Comparison of ENCODE assay signal across 11 cellular contexts in genomic region chr21:39180429-39181019, GRCh38. TPM values are rescaled to one million over a fixed set of nuclear protein-coding genes. Genes with fewer than 3 reads are reported as not detected.
DNase-seq lines count a peak whose midpoint lies in the region; ATAC-seq and TF ChIP-seq lines count a peak whose summit lies in the region.
"Had no signal": no experiment of that assay in that cellular context is flagged by ENCODE, and none has a peak within 500 bp of the region (broad histone marks: within the 10 kb centered on the region; RNA-seq: fewer than 3 reads in every experiment).

No MANE protein-coding gene starts in this region.

- no peaks in the 10 kb centered on the region for H3K79me1 ChIP-seq in H9 (ENCODE audit: insufficient read depth, low read depth, low read length, poor library complexity, severe bottlenecking)

- no peak overlapping the region for H4K8ac ChIP-seq in H9 (replicated peaks; ENCODE audit: insufficient read length, low read depth, low read length)

- H3K27ac ChIP-seq in CD4-positive, alpha-beta memory T cell (ENCODE audit: low read depth, low read length): no peak overlapping the region
- H3K27ac ChIP-seq in H9 (ENCODE audit: insufficient read length, low read depth, low read length): no peak overlapping the region
- no peak overlapping the region for H3K27ac ChIP-seq in foreskin keratinocyte
- H3K27ac ChIP-seq: testis had no signal

- H3K36me3 ChIP-seq in CD4-positive, alpha-beta memory T cell (ENCODE audit: insufficient read depth, low read length): peaks cover 16% of the 10 kb centered on the region

- intact Hi-C loops in CD4-positive, alpha-beta memory T cell (cut with micrococcal nuclease): loop anchor here (5.0 to 10.0 kb wide), 2 partner anchors 416 to 1618 kb away; no protein-coding TSS in a partner anchor

- H2AK5ac ChIP-seq in H9 (ENCODE audit: insufficient read length, low read length): no peak overlapping the region

- peaks cover 7% of the 10 kb centered on the region for H3K23me2 ChIP-seq in H9 (ENCODE audit: insufficient read length, low read depth, low read length, poor library complexity, severe bottlenecking)

- POLR2A ChIA-PET in CD4-positive, alpha-beta memory T cell (lab: Charles Lee; ENCODE audit: partially characterized antibody): interaction anchor here (1.9 kb wide), 1 partner anchor 132 kb away, joined by 5 read pairs; the partner anchor contains the start of gene BRWD1

- H3K27me3 ChIP-seq in CD4-positive, alpha-beta memory T cell (ENCODE audit: insufficient read depth, low read length): no peaks in the 10 kb centered on the region
- H3K27me3 ChIP-seq in H9 (ENCODE audit: insufficient read depth, low read length) (no peaks in the 10 kb centered on the region), foreskin keratinocyte (no peaks in the 10 kb centered on the region)
- H3K27me3 ChIP-seq: testis had no signal

- no peak overlapping the region for H2BK20ac ChIP-seq in H9 (ENCODE audit: low read depth, low read length, poor library complexity, severe bottlenecking)

- peak; percentile 48; the same call in 2 of the 3 replicates for TF ChIP-seq CTCF in H9 (conservative IDR thresholded peaks at IDR 0.05)
- peak; percentile 46 for TF ChIP-seq CTCF in foreskin keratinocyte (conservative IDR thresholded peaks at IDR 0.05)

- WGBS in H9 (ENCODE audit: extremely low coverage, insufficient read length, low lambda C conversion rate): no CpG with 5 or more reads among the region's 2 CpGs

- H3K4me3 Mint-ChIP-seq in CD4-positive, alpha-beta memory T cell: peak overlapping the region in 5 of 8 donors; percentile 15 to 69 (median 45)
- H3K4me3 Mint-ChIP-seq in H9: peak overlapping the region in 1 of 2 experiments; percentile 7; a peak in 1 of 5 replicates
- peak overlapping the region; percentile 57 for H3K4me3 Mint-ChIP-seq in T-helper 2 cell treated with Interferon-gamma antibody and Interleukin-4, amounts not matched to agents 5 μg/mL and 100 μg/mL, for 36 hours

- no peaks in the 10 kb centered on the region for H3K79me2 ChIP-seq in H9 (ENCODE audit: insufficient read depth, low read length)

- H2BK15ac ChIP-seq in H9 (ENCODE audit: low read depth, low read length): no peak overlapping the region

- H4K20me1 ChIP-seq in H9 (ENCODE audit: control insufficient read depth, insufficient read depth, insufficient read length): no peaks in the 10 kb centered on the region

- H3K56ac ChIP-seq in H9 (ENCODE audit: insufficient read length, low read depth, low read length): no peak overlapping the region

- peak overlapping the region in 1 of 7 donors; percentile 8 for H3K27ac Mint-ChIP-seq in CD4-positive, alpha-beta memory T cell
- H3K27ac Mint-ChIP-seq in H9: no peak overlapping the region
- peak overlapping the region; percentile 45 for H3K27ac Mint-ChIP-seq in T-helper 2 cell treated with Interferon-gamma antibody and Interleukin-4, amounts not matched to agents 5 μg/mL and 100 μg/mL, for 36 hours

- H2BK5ac ChIP-seq in H9 (ENCODE audit: insufficient read length, low read length): no peak overlapping the region

- peaks cover 0 to 4% (median 0%) of the 10 kb centered on the region in 8 donors for H3K9me3 Mint-ChIP-seq in CD4-positive, alpha-beta memory T cell
- no peaks in the 10 kb centered on the region for H3K9me3 Mint-ChIP-seq in H9
- no peaks in the 10 kb centered on the region for H3K9me3 Mint-ChIP-seq in T-helper 2 cell treated with Interferon-gamma antibody and Interleukin-4, amounts not matched to agents 5 μg/mL and 100 μg/mL, for 36 hours

- no peak overlapping the region for H4K91ac ChIP-seq in H9 (ENCODE audit: insufficient read length, low read depth, low read length)

- H3K4ac ChIP-seq in H9 (ENCODE audit: low read depth, low read length): no peak overlapping the region

- H3K18ac ChIP-seq in H9 (ENCODE audit: insufficient read length, low read depth, low read length): no peak overlapping the region

- peaks cover 30% of the 10 kb centered on the region for H3K4me1 ChIP-seq in CD4-positive, alpha-beta memory T cell (ENCODE audit: insufficient read depth, low read length)
- H3K4me1 ChIP-seq in H9 (ENCODE audit: insufficient read depth, low read length) (0 out of 2 replicates have a peak, but pooled peaks cover 3% of the 10 kb centered on the region), foreskin keratinocyte (peaks cover 5% of the 10 kb centered on the region)

- H2BK120ac ChIP-seq in H9 (ENCODE audit: low read depth, low read length, poor library complexity, severe bottlenecking): no peak overlapping the region

- no peak overlapping the region for H3K4me3 ChIP-seq in CD4-positive, alpha-beta memory T cell (ENCODE audit: low read length in 2 of 2)
- H3K4me3 ChIP-seq: testis had no signal

- H4K5ac ChIP-seq in H9 (ENCODE audit: insufficient read length, low read depth, low read length): no peak overlapping the region

- H3K9me3 ChIP-seq in CD4-positive, alpha-beta memory T cell (ENCODE audit: control insufficient read depth in 1 of 2, low read length in 2 of 2): no peaks in the 10 kb centered on the region
- H3K9me3 ChIP-seq in H9 (ENCODE audit: control insufficient read depth, low read depth, low read length): no peaks in the 10 kb centered on the region
- H3K9me3 ChIP-seq: testis had no signal

- no peaks in the 10 kb centered on the region for H3K27me3 Mint-ChIP-seq in CD4-positive, alpha-beta memory T cell
- H3K27me3 Mint-ChIP-seq in H9 (ENCODE audit: low read depth): no peaks in the 10 kb centered on the region; the same call in 1 of the 2 replicates
- H3K27me3 Mint-ChIP-seq in T-helper 2 cell treated with Interferon-gamma antibody and Interleukin-4, amounts not matched to agents 5 μg/mL and 100 μg/mL, for 36 hours (ENCODE audit: low read depth): no peaks in the 10 kb centered on the region

- ATAC-seq in foreskin keratinocyte: no peak

- no peak overlapping the region for H3K14ac ChIP-seq in H9 (ENCODE audit: insufficient read depth, low read length)

- H2AFZ ChIP-seq in H9 (ENCODE audit: low read length): no peak overlapping the region

- no peak overlapping the region for H3K9ac ChIP-seq in H9 (ENCODE audit: extremely low read depth, insufficient read length, low read length)

- peaks cover 35 to 58% (median 44%) of the 10 kb centered on the region in 4 donors for H3K4me1 Mint-ChIP-seq in CD4-positive, alpha-beta memory T cell
- peaks cover 25% of the 10 kb centered on the region in 2 experiments for H3K4me1 Mint-ChIP-seq in H9
- H3K4me1 Mint-ChIP-seq in T-helper 2 cell treated with Interferon-gamma antibody and Interleukin-4, amounts not matched to agents 5 μg/mL and 100 μg/mL, for 36 hours (ENCODE audit: low read depth): peaks cover 50% of the 10 kb centered on the region

- DNase-seq in CD4-positive, alpha-beta memory T cell: peak in 1 of 5 donors; percentile 19
- no peak for DNase-seq in H9
- DNase-seq in T-helper 2 cell treated with Interferon-gamma antibody and Interleukin-4, amounts not matched to agents 5 μg/mL and 100 μg/mL, for 36 hours (ENCODE audit: low spot score): no peak
- DNase-seq in foreskin keratinocyte: no peak
- DNase-seq in nucleus accumbens (lab: John Stamatoyannopoulos, UW): no peak
- DNase-seq in NCI-H510A (lab: John Stamatoyannopoulos, UW): no peak
- DNase-seq in LoVo (ENCODE audit: low spot score): no peak
- DNase-seq in NCI-H2081 treated with DMSO at 0.1 percent for 48 hours (lab: John Stamatoyannopoulos, UW): no peak
- DNase-seq: aorta, NCI-H2171, testis had no signal

- peaks cover 12 to 44% of the 10 kb centered on the region in 2 donors for H3K36me3 Mint-ChIP-seq in CD4-positive, alpha-beta memory T cell
- peaks cover 21 to 40% (median 33%) of the 10 kb centered on the region in 3 experiments; a peak in 6 of 7 replicates for H3K36me3 Mint-ChIP-seq in H9 (ENCODE audit: insufficient read depth in 1 of 3, low read depth in 3 of 3)
- peaks cover 38% of the 10 kb centered on the region for H3K36me3 Mint-ChIP-seq in T-helper 2 cell treated with Interferon-gamma antibody and Interleukin-4, amounts not matched to agents 5 μg/mL and 100 μg/mL, for 36 hours (ENCODE audit: low read depth)

- CTCF ChIA-PET in CD4-positive, alpha-beta memory T cell (lab: Charles Lee; ENCODE audit: partially characterized antibody): interaction anchor here (0.5 to 1.1 kb wide), 4 partner anchors 21 to 412 kb away, joined by 3 to 4 read pairs (median 3); no protein-coding TSS in a partner anchor

- H3T11ph ChIP-seq in H9 (ENCODE audit: low read length): no peak overlapping the region

- no peak overlapping the region for H3K23ac ChIP-seq in H9 (ENCODE audit: insufficient read length, low read depth, low read length)

- H3K4me2 ChIP-seq in H9 (ENCODE audit: insufficient read depth, insufficient read length, low read length): no peak overlapping the region

- H2BK12ac ChIP-seq in H9 (ENCODE audit: insufficient read length, low read depth, low read length): no peak overlapping the region

RNA-seq across cellular contexts. Expression of gene PSMG1, which starts 2.7 kb away (rescaled TPM):
- total RNA-seq in CD4-positive, alpha-beta memory T cell: 10 to 100 TPM; 17.2 to 19.9 TPM
- 10 to 100 TPM; 41.9 to 45.3 TPM for polyA plus RNA-seq in CD4-positive, alpha-beta memory T cell
- 78.8 and 82.3 TPM in 2 replicates for total RNA-seq in H9 (2021)
- 105 and 113 TPM in 2 replicates for total RNA-seq in foreskin keratinocyte
- polyA plus RNA-seq in foreskin keratinocyte: 129 and 149 TPM in 2 replicates
